In genomic region chr17:31397256-31397939, GRCh38 we compare ENCODE assay signal across 24 cellular contexts. TPM values are rescaled to one million over a fixed set of nuclear protein-coding genes. Genes with fewer than 3 reads are reported as not detected.
DNase-seq lines count a peak whose midpoint lies in the region; ATAC-seq and TF ChIP-seq lines count a peak whose summit lies in the region.
"Had no signal": no experiment of that assay in that cellular context is flagged by ENCODE, and none has a peak within 500 bp of the region (broad histone marks: within the 10 kb centered on the region; RNA-seq: fewer than 3 reads in every experiment).

No MANE protein-coding gene starts in this region.

- peaks cover 26% of the 10 kb centered on the region for H3K27me3 Mint-ChIP-seq in activated CD4-positive, alpha-beta T cell treated with anti-CD3 and anti-CD28 coated beads, Interleukin-2, amount 10 ng/mL, durations not matched to agents 7 days and 5 days
- H3K27me3 Mint-ChIP-seq in nephron progenitor cell (ENCODE audit: low read depth, poor library complexity): peaks cover 61% of the 10 kb centered on the region

- DNase-seq in right atrium auricular region (ENCODE audit: low spot score): peak; percentile 42
- DNase-seq in left cardiac atrium: no peak
- peak; percentile 51 for DNase-seq in islet precursor cell
- peak; percentile 10 for DNase-seq in stimulated activated CD8-positive, alpha-beta memory T cell treated with anti-CD3 and anti-CD28 coated beads, Interleukin-4, amount 100 ng/mL, for 48 hours
- DNase-seq in activated CD4-positive, alpha-beta T cell treated with anti-CD3 and anti-CD28 coated beads, Interleukin-2, amount 10 ng/mL, durations not matched to agents 7 days and 5 days: no peak
- no peak for DNase-seq in GOT3 (lab: John Stamatoyannopoulos, UW)
- DNase-seq in nephron progenitor cell: no peak
- DNase-seq: DND-41, IMR-90, NCI-H1092 treated with DMSO at 0.1 percent for 48 hours, NCI-H1436 treated with DMSO at 0.1 percent for 48 hours, NCI-H1930, NCI-H226, NCI-H510A treated with DMSO at 0.1 percent for 48 hours, NCI-H748 treated with DMSO at 0.1 percent for 48 hours, PC-9, RPMI8226, SHP77 had no signal

- no peak for ATAC-seq in left cardiac atrium
- no peak for ATAC-seq in HG02642 (IDR thresholded peaks at IDR 0.05; ENCODE audit: poor library complexity, unreplicated experiment)
- ATAC-seq: A549, GM12878 had no signal

- POLR2A ChIA-PET in activated CD4-positive, alpha-beta T cell treated with anti-CD3 and anti-CD28 coated beads, Interleukin-2, amount 10 ng/mL, durations not matched to agents 7 days and 5 days (lab: Charles Lee): no interaction called here

- H3K4me3 ChIP-seq in right atrium auricular region: no peak overlapping the region
- H3K4me3 ChIP-seq: A549, GM12878, HAP-1, PC-9 had no signal

- TF ChIP-seq CTCF in right atrium auricular region (IDR thresholded peaks at IDR 0.05) (no peak), nephron progenitor cell (IDR thresholded peaks at IDR 0.05) (no peak)

- peaks cover 2% of the 10 kb centered on the region for H3K4me1 Mint-ChIP-seq in activated CD4-positive, alpha-beta T cell treated with anti-CD3 and anti-CD28 coated beads, Interleukin-2, amount 10 ng/mL, durations not matched to agents 7 days and 5 days
- H3K4me1 Mint-ChIP-seq in nephron progenitor cell: peaks cover 7% of the 10 kb centered on the region

- CTCF ChIA-PET in activated CD4-positive, alpha-beta T cell treated with anti-CD3 and anti-CD28 coated beads, Interleukin-2, amount 10 ng/mL, durations not matched to agents 7 days and 5 days (lab: Charles Lee): no interaction called here

- H3K36me3 ChIP-seq in right atrium auricular region: no peaks in the 10 kb centered on the region
- H3K36me3 ChIP-seq: HAP-1 had no signal

- no peak overlapping the region for H3K4me3 Mint-ChIP-seq in activated CD4-positive, alpha-beta T cell treated with anti-CD3 and anti-CD28 coated beads, Interleukin-2, amount 10 ng/mL, durations not matched to agents 7 days and 5 days
- H3K4me3 Mint-ChIP-seq in nephron progenitor cell: no peak overlapping the region
- H3K4me3 Mint-ChIP-seq: B cell had no signal

- H3K9me3 Mint-ChIP-seq in activated CD4-positive, alpha-beta T cell treated with anti-CD3 and anti-CD28 coated beads, Interleukin-2, amount 10 ng/mL, durations not matched to agents 7 days and 5 days: no peaks in the 10 kb centered on the region
- no peaks in the 10 kb centered on the region for H3K9me3 Mint-ChIP-seq in nephron progenitor cell

- no peak overlapping the region for H3K27ac Mint-ChIP-seq in activated CD4-positive, alpha-beta T cell treated with anti-CD3 and anti-CD28 coated beads, Interleukin-2, amount 10 ng/mL, durations not matched to agents 7 days and 5 days
- H3K27ac Mint-ChIP-seq in nephron progenitor cell: no peak overlapping the region
- H3K27ac Mint-ChIP-seq: B cell had no signal

- H3K27ac ChIP-seq in right atrium auricular region: no peak overlapping the region
- H3K27ac ChIP-seq: A549, KMS-11, PC-9 had no signal

- no peaks in the 10 kb centered on the region for H3K36me3 Mint-ChIP-seq in activated CD4-positive, alpha-beta T cell treated with anti-CD3 and anti-CD28 coated beads, Interleukin-2, amount 10 ng/mL, durations not matched to agents 7 days and 5 days (ENCODE audit: low read depth)
- no peaks in the 10 kb centered on the region for H3K36me3 Mint-ChIP-seq in nephron progenitor cell (ENCODE audit: low read depth)

- intact Hi-C loops in left cardiac atrium (cut with DNase I): no loop called here

- H3K9me3 ChIP-seq in right atrium auricular region: no peaks in the 10 kb centered on the region
- H3K9me3 ChIP-seq: A549, HAP-1 had no signal

- peaks cover 0 to 3% of the 10 kb centered on the region in 2 donors for H3K4me1 ChIP-seq in right atrium auricular region
- H3K4me1 ChIP-seq: A549, HAP-1 had no signal

- H3K27me3 ChIP-seq in right atrium auricular region: peaks cover 0 to 5% of the 10 kb centered on the region in 2 donors

RNA-seq across cellular contexts. Expression of gene RAB11FIP4, which starts 5.9 kb away (rescaled TPM):
- total RNA-seq in right atrium auricular region (1 to 10 TPM; 4.4 to 7.2 TPM), left cardiac atrium (1 to 10 TPM; 3.1 to 6.1 TPM)
- total RNA-seq in activated CD4-positive, alpha-beta T cell treated with anti-CD3 and anti-CD28 coated beads, Interleukin-2, amount 10 ng/mL, durations not matched to agents 7 days and 5 days: 10 to 100 TPM; 34.4 to 35.5 TPM

Comparison
In these comparisons a context has a peak if more than half of its experiments do, and no peak if none do; other contexts are left out.
1. DNase-seq: peak in right atrium auricular region (single experiment), islet precursor cell (single experiment) and stimulated activated CD8-positive, alpha-beta memory T cell treated with anti-CD3 and anti-CD28 coated beads, Interleukin-4, amount 100 ng/mL, for 48 hours (single experiment); none in left cardiac atrium (single experiment), activated CD4-positive, alpha-beta T cell treated with anti-CD3 and anti-CD28 coated beads, Interleukin-2, amount 10 ng/mL, durations not matched to agents 7 days and 5 days (single experiment), GOT3 (single experiment) and nephron progenitor cell (single experiment).
2. RNA of gene RAB11FIP4, which starts 5.9 kb away (total RNA-seq): 34.4 to 35.5 TPM in activated CD4-positive, alpha-beta T cell treated with anti-CD3 and anti-CD28 coated beads, Interleukin-2, amount 10 ng/mL, durations not matched to agents 7 days and 5 days; 4.4 to 7.2 TPM in right atrium auricular region and 3.1 to 6.1 TPM in left cardiac atrium; every median in the first group is over 4 times any median in the second.